2 cellular contexts compared by ENCODE assay signal in the genomic region with DNA sequence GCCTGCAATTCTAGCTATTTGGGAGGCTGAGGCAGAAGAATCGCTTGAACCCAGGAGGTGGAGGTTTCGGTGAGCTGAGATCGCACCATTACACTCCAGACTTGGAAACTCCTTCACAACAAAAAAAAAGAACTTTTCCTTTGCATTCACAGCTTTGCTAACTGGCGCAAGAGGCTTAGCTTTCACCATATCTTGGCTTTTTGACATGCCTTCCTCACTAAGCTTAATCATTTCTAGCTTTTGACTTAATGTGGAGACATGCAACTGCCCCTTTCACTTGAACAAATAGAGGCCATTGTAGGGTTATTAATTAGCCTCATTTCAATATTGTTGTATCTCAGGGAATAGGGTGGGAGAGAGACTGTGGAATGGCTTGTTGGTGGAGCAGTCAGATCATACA.
TF ChIP-seq lines count a peak whose summit lies in the region.

No MANE protein-coding gene starts in this region.

TF ChIP-seq in SK-N-SH, 30 proteins besides CTCF, POLR2A, EP300 and RAD21 (continued from another document):
- TF ChIP-seq, protein P1, sequence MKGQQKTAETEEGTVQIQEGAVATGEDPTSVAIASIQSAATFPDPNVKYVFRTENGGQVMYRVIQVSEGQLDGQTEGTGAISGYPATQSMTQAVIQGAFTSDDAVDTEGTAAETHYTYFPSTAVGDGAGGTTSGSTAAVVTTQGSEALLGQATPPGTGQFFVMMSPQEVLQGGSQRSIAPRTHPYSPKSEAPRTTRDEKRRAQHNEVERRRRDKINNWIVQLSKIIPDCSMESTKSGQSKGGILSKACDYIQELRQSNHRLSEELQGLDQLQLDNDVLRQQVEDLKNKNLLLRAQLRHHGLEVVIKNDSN (IDR thresholded peaks at IDR 0.05; ENCODE audit: borderline replicate concordance, low read depth): no peak
- TF ChIP-seq, protein P2, sequence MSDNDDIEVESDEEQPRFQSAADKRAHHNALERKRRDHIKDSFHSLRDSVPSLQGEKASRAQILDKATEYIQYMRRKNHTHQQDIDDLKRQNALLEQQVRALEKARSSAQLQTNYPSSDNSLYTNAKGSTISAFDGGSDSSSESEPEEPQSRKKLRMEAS (IDR thresholded peaks at IDR 0.05; ENCODE audit: low read depth): no peak
- TF ChIP-seq ELF1 (IDR thresholded peaks at IDR 0.05): no peak
- TF ChIP-seq RXRA (IDR thresholded peaks at IDR 0.05; ENCODE audit: borderline replicate concordance, low read depth): no peak
- TF ChIP-seq TEAD4 (IDR thresholded peaks at IDR 0.05; ENCODE audit: borderline replicate concordance, insufficient read depth): no peak
- TF ChIP-seq GATA2 (CRISPR knock-in tag; IDR thresholded peaks at IDR 0.05): no peak
- TF ChIP-seq, protein P3, sequence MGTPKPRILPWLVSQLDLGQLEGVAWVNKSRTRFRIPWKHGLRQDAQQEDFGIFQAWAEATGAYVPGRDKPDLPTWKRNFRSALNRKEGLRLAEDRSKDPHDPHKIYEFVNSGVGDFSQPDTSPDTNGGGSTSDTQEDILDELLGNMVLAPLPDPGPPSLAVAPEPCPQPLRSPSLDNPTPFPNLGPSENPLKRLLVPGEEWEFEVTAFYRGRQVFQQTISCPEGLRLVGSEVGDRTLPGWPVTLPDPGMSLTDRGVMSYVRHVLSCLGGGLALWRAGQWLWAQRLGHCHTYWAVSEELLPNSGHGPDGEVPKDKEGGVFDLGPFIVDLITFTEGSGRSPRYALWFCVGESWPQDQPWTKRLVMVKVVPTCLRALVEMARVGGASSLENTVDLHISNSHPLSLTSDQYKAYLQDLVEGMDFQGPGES (IDR thresholded peaks at IDR 0.05; ENCODE audit: low read depth, low read length): no peak
- TF ChIP-seq EZH2phosphoT487 (IDR thresholded peaks at IDR 0.05; ENCODE audit: borderline replicate concordance, low read depth): no peak
- no peak for TF ChIP-seq FOXM1 (IDR thresholded peaks at IDR 0.05; ENCODE audit: low read depth)
- no peak for TF ChIP-seq RFX5 (IDR thresholded peaks at IDR 0.05; ENCODE audit: low read length)
- no peak for TF ChIP-seq GABPA (IDR thresholded peaks at IDR 0.05; ENCODE audit: low read depth)
- TF ChIP-seq FOSL2 (IDR thresholded peaks at IDR 0.05; ENCODE audit: borderline replicate concordance, low read depth): no peak
- TF ChIP-seq MXI1 (IDR thresholded peaks at IDR 0.05; ENCODE audit: low read depth, low read length): no peak

TF ChIP-seq in SK-N-SH treated with all-trans-retinoic acid at 6 μM for 48 hours, 23 proteins besides CTCF, POLR2A, EP300 and RAD21 (continued from another document):
- TF ChIP-seq, protein P4, sequence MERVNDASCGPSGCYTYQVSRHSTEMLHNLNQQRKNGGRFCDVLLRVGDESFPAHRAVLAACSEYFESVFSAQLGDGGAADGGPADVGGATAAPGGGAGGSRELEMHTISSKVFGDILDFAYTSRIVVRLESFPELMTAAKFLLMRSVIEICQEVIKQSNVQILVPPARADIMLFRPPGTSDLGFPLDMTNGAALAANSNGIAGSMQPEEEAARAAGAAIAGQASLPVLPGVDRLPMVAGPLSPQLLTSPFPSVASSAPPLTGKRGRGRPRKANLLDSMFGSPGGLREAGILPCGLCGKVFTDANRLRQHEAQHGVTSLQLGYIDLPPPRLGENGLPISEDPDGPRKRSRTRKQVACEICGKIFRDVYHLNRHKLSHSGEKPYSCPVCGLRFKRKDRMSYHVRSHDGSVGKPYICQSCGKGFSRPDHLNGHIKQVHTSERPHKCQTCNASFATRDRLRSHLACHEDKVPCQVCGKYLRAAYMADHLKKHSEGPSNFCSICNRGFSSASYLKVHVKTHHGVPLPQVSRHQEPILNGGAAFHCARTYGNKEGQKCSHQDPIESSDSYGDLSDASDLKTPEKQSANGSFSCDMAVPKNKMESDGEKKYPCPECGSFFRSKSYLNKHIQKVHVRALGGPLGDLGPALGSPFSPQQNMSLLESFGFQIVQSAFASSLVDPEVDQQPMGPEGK (CRISPR knock-in tag; IDR thresholded peaks at IDR 0.05; ENCODE audit: borderline replicate concordance): no peak
